Comparison of ENCODE assay signal across 8 cellular contexts in genomic region chrX:81120936-81121351, GRCh38.
DNase-seq lines count a peak whose midpoint lies in the region; ATAC-seq lines count a peak whose summit lies in the region.

No MANE protein-coding gene starts in this region.

- H4K20me1 ChIP-seq in Karpas-422 (ENCODE audit: insufficient read depth, low read depth, low read length) = no peaks in the 10 kb centered on the region

- peak overlapping the region; percentile 59 for H3K9ac ChIP-seq in Karpas-422 (ENCODE audit: low read length)

- peak overlapping the region; percentile 75 for H3K4me2 ChIP-seq in Karpas-422 (ENCODE audit: low read depth, low read length, poor library complexity, severe bottlenecking)

- H3K36me3 Mint-ChIP-seq in stimulated activated memory B cell treated with anti-CD40 and anti-IgM and Interleukin-4, amounts not matched to agents 10 μg/mL and 1 μg/mL and 100 μg/mL, for 72 hours = no peaks in the 10 kb centered on the region

- H2AFZ ChIP-seq in Karpas-422 (ENCODE audit: low read length) = peak overlapping the region; percentile 59

- peak overlapping the region; percentile 20 for H3K27ac Mint-ChIP-seq in stimulated activated memory B cell treated with anti-CD40 and anti-IgM and Interleukin-4, amounts not matched to agents 10 μg/mL and 1 μg/mL and 100 μg/mL, for 72 hours

- DNase-seq in NCI-H1105 treated with DMSO at 0.1 percent for 48 hours (lab: John Stamatoyannopoulos, UW) (peak; percentile 32), NCI-H1105 (lab: John Stamatoyannopoulos, UW) (no peak), H4 (ENCODE audit: low spot score) (peak; percentile 56), Karpas-422 (peak; percentile 75), UCSD-AML1 (lab: John Stamatoyannopoulos, UW; ENCODE audit: unreplicated experiment) (peak; percentile 25), medulla oblongata (ENCODE audit: extremely low spot score) (peak; percentile 79)
- DNase-seq in effector memory CD4-positive, alpha-beta T cell = no peak

- peak overlapping the region; percentile 62 for H3K4me3 ChIP-seq in Karpas-422 (ENCODE audit: low read length)
- peak overlapping the region; percentile 66 for H3K4me3 ChIP-seq in effector memory CD4-positive, alpha-beta T cell (ENCODE audit: insufficient read depth, low read depth, low read length, poor library complexity, severe bottlenecking)

- H3K27me3 ChIP-seq in Karpas-422 (ENCODE audit: low read length) = no peaks in the 10 kb centered on the region
- H3K27me3 ChIP-seq in effector memory CD4-positive, alpha-beta T cell (replicated peaks; ENCODE audit: control insufficient read depth, insufficient read depth, low read length, poor library complexity, severe bottlenecking) = no peaks in the 10 kb centered on the region

- ATAC-seq in stimulated activated memory B cell treated with anti-CD40 and anti-IgM and Interleukin-4, amounts not matched to agents 10 μg/mL and 1 μg/mL and 100 μg/mL, for 72 hours = peak; percentile 72

- no peaks in the 10 kb centered on the region for H3K79me2 ChIP-seq in Karpas-422 (ENCODE audit: low read length)

- H3K36me3 ChIP-seq in Karpas-422 (ENCODE audit: insufficient read depth, low read length) = no peaks in the 10 kb centered on the region
- H3K36me3 ChIP-seq in effector memory CD4-positive, alpha-beta T cell (ENCODE audit: control insufficient read depth, insufficient read depth, low read length) = no peaks in the 10 kb centered on the region

- no peaks in the 10 kb centered on the region for H3K9me3 ChIP-seq in Karpas-422 (ENCODE audit: low read length)
- H3K9me3 ChIP-seq in effector memory CD4-positive, alpha-beta T cell (ENCODE audit: control insufficient read depth, low read length) = no peaks in the 10 kb centered on the region

- peaks cover 13% of the 10 kb centered on the region for H3K4me1 ChIP-seq in Karpas-422 (ENCODE audit: low read length)
- H3K4me1 ChIP-seq in effector memory CD4-positive, alpha-beta T cell (ENCODE audit: control insufficient read depth, insufficient read depth, low read length, poor library complexity, severe bottlenecking) = no peaks in the 10 kb centered on the region

- H3K27me3 Mint-ChIP-seq in stimulated activated memory B cell treated with anti-CD40 and anti-IgM and Interleukin-4, amounts not matched to agents 10 μg/mL and 1 μg/mL and 100 μg/mL, for 72 hours = no peaks in the 10 kb centered on the region

- H3K4me3 Mint-ChIP-seq in stimulated activated memory B cell treated with anti-CD40 and anti-IgM and Interleukin-4, amounts not matched to agents 10 μg/mL and 1 μg/mL and 100 μg/mL, for 72 hours = peak overlapping the region; percentile 94

- peaks cover 7% of the 10 kb centered on the region for H3K4me1 Mint-ChIP-seq in stimulated activated memory B cell treated with anti-CD40 and anti-IgM and Interleukin-4, amounts not matched to agents 10 μg/mL and 1 μg/mL and 100 μg/mL, for 72 hours

- no peaks in the 10 kb centered on the region for H3K9me3 Mint-ChIP-seq in stimulated activated memory B cell treated with anti-CD40 and anti-IgM and Interleukin-4, amounts not matched to agents 10 μg/mL and 1 μg/mL and 100 μg/mL, for 72 hours

- 0 out of 2 replicates have a peak overlapping the region, but pooled peaks have one; percentile 1 for H3K27ac ChIP-seq in Karpas-422 (ENCODE audit: low read length)
- H3K27ac ChIP-seq in effector memory CD4-positive, alpha-beta T cell (ENCODE audit: insufficient read depth, low read length, poor library complexity, severe bottlenecking) = peak overlapping the region; percentile 49

- no peaks in the 10 kb centered on the region for H3K9me2 ChIP-seq in Karpas-422 (replicated peaks; ENCODE audit: insufficient read depth, low read length)

Comparison
In these comparisons a context has a peak if more than half of its experiments do, and no peak if none do; other contexts are left out.
1. DNase-seq: peak in NCI-H1105 treated with DMSO at 0.1 percent for 48 hours (single experiment), H4 (single experiment), Karpas-422 (single experiment), UCSD-AML1 (single experiment) and medulla oblongata (single experiment); none in NCI-H1105 (single experiment) and effector memory CD4-positive, alpha-beta T cell (0 of 3).